ENCODE assay signal across 1 cellular context in the genomic region with DNA sequence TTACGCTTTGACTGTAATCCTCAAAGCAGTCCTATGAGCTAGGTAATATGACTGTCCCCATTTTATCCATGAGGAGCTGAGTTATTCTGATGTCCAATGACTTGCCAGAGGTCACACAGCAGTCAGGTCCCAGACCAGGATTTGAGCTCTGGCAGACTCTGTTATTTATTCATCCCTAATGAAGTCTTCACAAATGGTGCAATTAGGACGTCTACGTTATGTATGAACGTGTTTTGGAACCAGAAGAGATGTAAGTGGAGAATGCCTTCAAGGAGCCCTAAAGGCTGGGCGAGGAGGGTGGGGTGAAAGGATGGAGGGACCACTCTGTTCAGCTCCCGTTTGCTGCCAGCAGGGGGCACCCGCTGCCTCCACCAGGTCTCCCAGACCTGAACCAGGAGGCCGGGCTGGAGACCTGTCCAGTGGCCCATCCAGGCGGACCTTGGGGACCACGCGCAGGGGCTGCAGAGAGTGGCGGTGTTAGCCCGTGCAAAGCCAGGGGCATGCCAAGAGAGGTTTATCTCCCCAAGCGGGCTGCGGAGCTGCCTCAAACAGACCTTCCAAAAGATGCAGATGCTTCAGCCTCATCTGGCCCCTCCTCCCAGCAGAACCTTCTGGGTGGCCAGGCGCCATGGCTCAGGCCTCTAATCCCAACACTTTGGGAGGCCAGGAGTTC.
TF ChIP-seq lines count a peak whose summit lies in the region.

No MANE protein-coding gene starts in this region.

TF ChIP-seq in K562, 482 proteins besides CTCF, POLR2A, EP300 and RAD21 (continued from another document):
- TF ChIP-seq, protein P1, sequence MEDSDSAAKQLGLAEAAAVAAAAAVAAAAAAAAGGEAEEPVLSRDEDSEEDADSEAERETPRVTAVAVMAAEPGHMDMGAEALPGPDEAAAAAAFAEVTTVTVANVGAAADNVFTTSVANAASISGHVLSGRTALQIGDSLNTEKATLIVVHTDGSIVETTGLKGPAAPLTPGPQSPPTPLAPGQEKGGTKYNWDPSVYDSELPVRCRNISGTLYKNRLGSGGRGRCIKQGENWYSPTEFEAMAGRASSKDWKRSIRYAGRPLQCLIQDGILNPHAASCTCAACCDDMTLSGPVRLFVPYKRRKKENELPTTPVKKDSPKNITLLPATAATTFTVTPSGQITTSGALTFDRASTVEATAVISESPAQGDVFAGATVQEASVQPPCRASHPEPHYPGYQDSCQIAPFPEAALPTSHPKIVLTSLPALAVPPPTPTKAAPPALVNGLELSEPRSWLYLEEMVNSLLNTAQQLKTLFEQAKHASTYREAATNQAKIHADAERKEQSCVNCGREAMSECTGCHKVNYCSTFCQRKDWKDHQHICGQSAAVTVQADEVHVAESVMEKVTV (CRISPR knock-in tag; IDR thresholded peaks at IDR 0.05), result peak; percentile 37; the same call in 1 of the 2 replicates
- TF ChIP-seq XRCC5 (IDR thresholded peaks at IDR 0.05; ENCODE audit: low read depth, low read length), result 0 out of 2 replicates have a peak, but pooled peaks have one; percentile 79
- TF ChIP-seq RCOR1 (IDR thresholded peaks at IDR 0.05; ENCODE audit: borderline replicate concordance in 1 of 2, low read depth in 2 of 2, low read length in 2 of 2), result peak in 1 of 2 experiments; percentile 82; a peak in 2 of 4 replicates
- TF ChIP-seq KDM1A (IDR thresholded peaks at IDR 0.05), result peak; percentile 27 to 43; a peak in 1 of 4 replicates
- no peak for TF ChIP-seq FOXP1 (CRISPR knock-in tag; IDR thresholded peaks at IDR 0.05)
- TF ChIP-seq ZBTB7A (IDR thresholded peaks at IDR 0.05; ENCODE audit: borderline replicate concordance, control insufficient read depth, low read depth, low read length), result peak; percentile 66; the same call in 1 of the 2 replicates
- peak; percentile 79 for TF ChIP-seq CTBP1 (IDR thresholded peaks at IDR 0.05; ENCODE audit: borderline replicate concordance)
- no peak for TF ChIP-seq NFRKB (IDR thresholded peaks at IDR 0.05; ENCODE audit: low read depth)
